ENCODE assay signal across 26 cellular contexts in genomic region chr4:15244354-15244753, GRCh38.
DNase-seq lines count a peak whose midpoint lies in the region; ATAC-seq lines count a peak whose summit lies in the region.
"Had no signal": no experiment of that assay in that cellular context is flagged by ENCODE, and none has a peak within 500 bp of the region (broad histone marks: within the 10 kb centered on the region; RNA-seq: fewer than 3 reads in every experiment).

No MANE protein-coding gene starts in this region.

- DNase-seq in DMS 273 (lab: John Stamatoyannopoulos, UW; ENCODE audit: unreplicated experiment), result peak; percentile 44
- no peak for DNase-seq in DMS 273 treated with DMSO at 0.1 percent for 48 hours (lab: John Stamatoyannopoulos, UW)
- peak; percentile 83 for DNase-seq in RPMI7951 (ENCODE audit: low read depth)
- no peak for DNase-seq in neuronal stem cell (ENCODE audit: low spot score)
- DNase-seq in NCI-H226, result no peak
- DNase-seq in stimulated activated naive B cell treated with anti-CD40 and anti-IgM and Interleukin-4, amounts not matched to agents 10 μg/mL and 1 μg/mL and 100 μg/mL, for 72 hours, result no peak
- DNase-seq: activated CD4-positive, CD25-positive, alpha-beta regulatory T cell treated with anti-CD3 and anti-CD28 coated beads, Interleukin-2, amount 50 U/mL, for 72 hours; activated CD8-positive, alpha-beta memory T cell treated with anti-CD3 and anti-CD28 coated beads for 24 hours; activated naive CD4-positive, alpha-beta T cell treated with Interleukin-2 at 50 U/mL for 16 hours; activated T-cell treated with anti-CD3 and anti-CD28 coated beads, Interleukin-2, amount 50 U/mL, for 24 hours; DND-41; effector CD8-positive, alpha-beta T cell; glutamatergic neuron; left colon; MV-4-11; NCI-H187; pancreas; right cardiac atrium had no signal

- H3K4me2 ChIP-seq in neuronal stem cell (ENCODE audit: insufficient read depth, low read length, poor library complexity, severe bottlenecking), result no peak overlapping the region
- H3K4me2 ChIP-seq: GM23338 had no signal

- WGBS in neuronal stem cell (ENCODE audit: extremely low coverage in 2 of 2, insufficient read length in 2 of 2, insufficient replicate concordance in 1 of 2), 2 donors, result no CpG with 5 or more reads among the region's 2 CpGs

- H3K14ac ChIP-seq in neuronal stem cell (ENCODE audit: low read length), result no peak overlapping the region

- no peaks in the 10 kb centered on the region for H3K36me3 ChIP-seq in neuronal stem cell (replicated peaks in 1 of 2; ENCODE audit: control insufficient read depth in 2 of 2, insufficient read depth in 2 of 2, low read length in 2 of 2)
- H3K36me3 ChIP-seq: esophagus muscularis mucosa, pancreas had no signal

- H3K4ac ChIP-seq in neuronal stem cell (ENCODE audit: low read length), result no peak overlapping the region

- H2BK12ac ChIP-seq in neuronal stem cell (ENCODE audit: low read length), result peak overlapping the region; percentile 41

- no peak overlapping the region for H2BK5ac ChIP-seq in neuronal stem cell (ENCODE audit: low read length)

- no peaks in the 10 kb centered on the region for H3K79me1 ChIP-seq in neuronal stem cell (ENCODE audit: low read depth, low read length)

- H3K27me3 Mint-ChIP-seq in stimulated activated naive B cell treated with anti-CD40 and anti-IgM and Interleukin-4, amounts not matched to agents 10 μg/mL and 1 μg/mL and 100 μg/mL, for 72 hours, result no peaks in the 10 kb centered on the region
- H3K27me3 Mint-ChIP-seq: activated T-cell treated with anti-CD3 and anti-CD28 coated beads, Interleukin-2, amount 50 U/mL, for 24 hours; type B pancreatic cell had no signal

- peak; percentile 45 for ATAC-seq in esophagus mucosa
- no peak for ATAC-seq in GM21367 (IDR thresholded peaks at IDR 0.05; ENCODE audit: unreplicated experiment)
- no peak for ATAC-seq in stimulated activated naive B cell treated with anti-CD40 and anti-IgM and Interleukin-4, amounts not matched to agents 10 μg/mL and 1 μg/mL and 100 μg/mL, for 72 hours (replicated peaks)
- ATAC-seq: GM23338, left colon, pancreas, right cardiac atrium had no signal

- H3K4me1 ChIP-seq in neuronal stem cell (ENCODE audit: control insufficient read depth in 2 of 2, insufficient read depth in 1 of 2, low read depth in 1 of 2, low read length in 2 of 2), result no peaks in the 10 kb centered on the region
- H3K4me1 ChIP-seq: pancreas had no signal

- no peaks in the 10 kb centered on the region for H3K9me3 Mint-ChIP-seq in stimulated activated naive B cell treated with anti-CD40 and anti-IgM and Interleukin-4, amounts not matched to agents 10 μg/mL and 1 μg/mL and 100 μg/mL, for 72 hours
- H3K9me3 Mint-ChIP-seq: activated T-cell treated with anti-CD3 and anti-CD28 coated beads, Interleukin-2, amount 50 U/mL, for 24 hours; GM23338; mesothelial cell of epicardium had no signal

- peaks cover 0 to under 1% of the 10 kb centered on the region in 2 donors for H3K4me1 Mint-ChIP-seq in stimulated activated naive B cell treated with anti-CD40 and anti-IgM and Interleukin-4, amounts not matched to agents 10 μg/mL and 1 μg/mL and 100 μg/mL, for 72 hours
- H3K4me1 Mint-ChIP-seq: GM23338 had no signal

- no peak overlapping the region for H3K27ac Mint-ChIP-seq in stimulated activated naive B cell treated with anti-CD40 and anti-IgM and Interleukin-4, amounts not matched to agents 10 μg/mL and 1 μg/mL and 100 μg/mL, for 72 hours
- H3K27ac Mint-ChIP-seq: activated T-cell treated with anti-CD3 and anti-CD28 coated beads, Interleukin-2, amount 50 U/mL, for 24 hours; GM23338; mesothelial cell of epicardium; nephron; type B pancreatic cell had no signal

- H3K27ac ChIP-seq in neuronal stem cell (replicated peaks; ENCODE audit: low read length), result no peak overlapping the region
- H3K27ac ChIP-seq: 22Rv1, esophagus muscularis mucosa, pancreas had no signal

- no peak overlapping the region for H3K18ac ChIP-seq in neuronal stem cell (ENCODE audit: low read length)

- H2BK120ac ChIP-seq in neuronal stem cell (ENCODE audit: low read depth, low read length), result no peak overlapping the region

- H3K9ac ChIP-seq in neuronal stem cell (ENCODE audit: low read depth, low read length, poor library complexity), result no peak overlapping the region

- H3K9me3 ChIP-seq in neuronal stem cell (replicated peaks in 1 of 2; ENCODE audit: control insufficient read depth in 2 of 2, insufficient read depth in 1 of 2, low read depth in 1 of 2, low read length in 2 of 2), result no peaks in the 10 kb centered on the region
- H3K9me3 ChIP-seq: esophagus muscularis mucosa, pancreas had no signal

- no peak overlapping the region for H4K91ac ChIP-seq in neuronal stem cell (ENCODE audit: low read depth, low read length, poor library complexity)

- no peak overlapping the region for H2BK15ac ChIP-seq in neuronal stem cell (ENCODE audit: low read length)

- H3K4me3 Mint-ChIP-seq in stimulated activated naive B cell treated with anti-CD40 and anti-IgM and Interleukin-4, amounts not matched to agents 10 μg/mL and 1 μg/mL and 100 μg/mL, for 72 hours, result no peak overlapping the region
- H3K4me3 Mint-ChIP-seq: activated T-cell treated with anti-CD3 and anti-CD28 coated beads, Interleukin-2, amount 50 U/mL, for 24 hours; GM23338; mesothelial cell of epicardium; nephron; type B pancreatic cell had no signal

- no peak overlapping the region for H4K8ac ChIP-seq in neuronal stem cell (ENCODE audit: low read depth, low read length)

- H2AK5ac ChIP-seq in neuronal stem cell (ENCODE audit: low read depth, low read length), result no peak overlapping the region

- no peak overlapping the region for H3K4me3 ChIP-seq in neuronal stem cell (ENCODE audit: low read length in 2 of 2)
- H3K4me3 ChIP-seq: esophagus muscularis mucosa, GM23338, pancreas had no signal

- H3K27me3 ChIP-seq in neuronal stem cell (ENCODE audit: control insufficient read depth in 3 of 3, insufficient read depth in 3 of 3, low read depth in 1 of 3, low read length in 3 of 3), result no peaks in the 10 kb centered on the region
- H3K27me3 ChIP-seq: esophagus muscularis mucosa, pancreas had no signal

- no peak overlapping the region for H2AFZ ChIP-seq in neuronal stem cell (ENCODE audit: low read length)
- H2AFZ ChIP-seq: GM23338 had no signal

- no peaks in the 10 kb centered on the region for H3K36me3 Mint-ChIP-seq in stimulated activated naive B cell treated with anti-CD40 and anti-IgM and Interleukin-4, amounts not matched to agents 10 μg/mL and 1 μg/mL and 100 μg/mL, for 72 hours
- H3K36me3 Mint-ChIP-seq: mesothelial cell of epicardium, type B pancreatic cell had no signal

- no peak overlapping the region for H3K23ac ChIP-seq in neuronal stem cell (ENCODE audit: low read depth, low read length, poor library complexity)

Comparison
In these comparisons a context has a peak if more than half of its experiments do, and no peak if none do; other contexts are left out.
1. DNase-seq: peak in DMS 273 (single experiment) and RPMI7951 (single experiment); none in DMS 273 treated with DMSO at 0.1 percent for 48 hours (single experiment), neuronal stem cell (single experiment), NCI-H226 (single experiment) and stimulated activated naive B cell treated with anti-CD40 and anti-IgM and Interleukin-4, amounts not matched to agents 10 μg/mL and 1 μg/mL and 100 μg/mL, for 72 hours (single experiment).